1 cellular context compared by ENCODE assay signal in genomic region chr5:856531-857425, GRCh38.
A peak's percentile ranks its signal among the peaks of the same experiment; 100 is the strongest.
TF ChIP-seq lines count a peak whose summit lies in the region.

No MANE protein-coding gene starts in this region.

TF ChIP-seq in GM12878, 131 proteins besides CTCF, POLR2A, EP300 and RAD21 (continued from another document):
- TF ChIP-seq, protein P1, sequence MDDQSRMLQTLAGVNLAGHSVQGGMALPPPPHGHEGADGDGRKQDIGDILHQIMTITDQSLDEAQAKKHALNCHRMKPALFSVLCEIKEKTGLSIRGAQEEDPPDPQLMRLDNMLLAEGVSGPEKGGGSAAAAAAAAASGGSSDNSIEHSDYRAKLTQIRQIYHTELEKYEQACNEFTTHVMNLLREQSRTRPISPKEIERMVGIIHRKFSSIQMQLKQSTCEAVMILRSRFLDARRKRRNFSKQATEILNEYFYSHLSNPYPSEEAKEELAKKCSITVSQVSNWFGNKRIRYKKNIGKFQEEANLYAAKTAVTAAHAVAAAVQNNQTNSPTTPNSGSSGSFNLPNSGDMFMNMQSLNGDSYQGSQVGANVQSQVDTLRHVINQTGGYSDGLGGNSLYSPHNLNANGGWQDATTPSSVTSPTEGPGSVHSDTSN (IDR thresholded peaks at IDR 0.05; ENCODE audit: insufficient replicate concordance, low read depth, low read length): peak; percentile 2
- no peak for TF ChIP-seq IKZF1 (conservative IDR thresholded peaks at IDR 0.05)
- TF ChIP-seq BHLHE40 (IDR thresholded peaks at IDR 0.05; ENCODE audit: borderline replicate concordance in 1 of 2, low read depth in 2 of 2, low read length in 1 of 2): peak in 1 of 2 experiments; percentile 57; a peak in 2 of 4 replicates
